In the genomic region with DNA sequence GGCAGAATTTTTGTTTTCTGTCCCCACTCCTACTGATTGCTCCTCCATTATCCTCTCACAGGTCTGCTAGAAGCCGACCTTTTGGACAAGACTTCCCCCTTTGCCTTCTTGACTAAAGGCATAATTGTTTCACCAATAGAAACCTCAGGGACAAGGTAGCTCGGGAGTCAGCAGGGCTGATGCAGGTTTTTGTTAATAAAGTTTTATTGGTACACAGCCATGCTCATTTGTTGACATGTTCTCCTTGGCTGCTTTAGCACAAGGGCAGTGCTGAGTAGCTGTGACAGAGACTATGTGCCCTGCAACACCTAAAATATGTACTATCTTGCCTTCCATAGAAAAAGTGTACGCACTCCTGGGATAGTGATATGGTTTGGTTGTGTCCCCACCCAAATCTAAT, we compare ENCODE assay signal across 38 cellular contexts.
"Had no signal": no experiment of that assay in that cellular context is flagged by ENCODE, and none has a peak within 500 bp of the region (broad histone marks: within the 10 kb centered on the region; RNA-seq: fewer than 3 reads in every experiment).

No MANE protein-coding gene starts in this region.

- H3K27me3 Mint-ChIP-seq: activated B cell treated with CpG ODN at 0.5 μM for 24 hours; activated CD4-positive, alpha-beta memory T cell treated with anti-CD3 and anti-CD28 coated beads for 36 hours; activated CD4-positive, alpha-beta T cell treated with anti-CD3 and anti-CD28 coated beads, Interleukin-2, amount 10 ng/mL, durations not matched to agents 24 days and 14 days; activated CD8-positive, alpha-beta T cell treated with anti-CD3 and anti-CD28 coated beads for 36 hours; activated naive CD8-positive, alpha-beta T cell treated with anti-CD3 and anti-CD28 coated beads for 36 hours; activated T-helper 17 cell treated with anti-CD3 and anti-CD28 coated beads, Interleukin-2, amount 50 U/mL, for 72 hours; brain; central memory CD8-positive, alpha-beta T cell; T-cell had no signal

- DNase-seq: activated B cell treated with CpG ODN at 0.5 μM for 24 hours; activated CD4-positive, alpha-beta memory T cell treated with anti-CD3 and anti-CD28 coated beads for 36 hours; activated CD4-positive, alpha-beta T cell treated with anti-CD3 and anti-CD28 coated beads for 4 hours; activated CD4-positive, alpha-beta T cell treated with anti-CD3 and anti-CD28 coated beads, Interleukin-2, amount 10 ng/mL, durations not matched to agents 24 days and 14 days; activated CD4-positive, alpha-beta T cell treated with anti-CD3 and anti-CD28 coated beads, Interleukin-2, amount 50 U/mL, for 1 hour; activated CD4-positive, alpha-beta T cell treated with anti-CD3 and anti-CD28 coated beads, Interleukin-2, amount 50 U/mL, for 4 hours; activated CD4-positive, CD25-positive, alpha-beta regulatory T cell treated with anti-CD3 and anti-CD28 coated beads, Interleukin-2, amount 50 U/mL, for 72 hours; activated CD8-positive, alpha-beta memory T cell treated with anti-CD3 and anti-CD28 coated beads, Interleukin-2, amount 50 U/mL, for 4 hours; activated CD8-positive, alpha-beta T cell treated with anti-CD3 and anti-CD28 coated beads for 36 hours; activated effector memory CD4-positive, alpha-beta T cell treated with anti-CD3 and anti-CD28 coated beads, Interleukin-2, amount 50 U/mL, for 16 hours; activated gamma-delta T cell treated with Interleukin-2 at 50 U/mL for 16 hours; activated naive CD4-positive, alpha-beta T cell; activated naive CD4-positive, alpha-beta T cell treated with anti-CD3 and anti-CD28 coated beads for 36 hours; activated naive CD4-positive, alpha-beta T cell treated with anti-CD3 and anti-CD28 coated beads, Interleukin-2, amount 50 U/mL, for 16 hours; activated naive CD8-positive, alpha-beta T cell treated with anti-CD3 and anti-CD28 coated beads for 36 hours; activated T-cell treated with anti-CD3 and anti-CD28 coated beads for 4 hours; activated T-cell treated with anti-CD3 and anti-CD28 coated beads, Interleukin-2, amount 50 U/mL, for 1 hour; activated T-cell treated with anti-CD3 and anti-CD28 coated beads, Interleukin-2, amount 50 U/mL, for 4 hours; activated T-cell treated with anti-CD3 and anti-CD28 coated beads, Interleukin-2, amount 50 U/mL, for 72 hours; adrenal gland; amygdala; anterior cingulate cortex; caudate nucleus; cerebellar nuclear complex; T-cell; T-helper 2 cell; T-helper 9 cell had no signal

- H3K9me3 ChIP-seq: adrenal gland, ascending aorta had no signal

- H3K27ac Mint-ChIP-seq: activated B cell treated with CpG ODN at 0.5 μM for 24 hours; activated CD4-positive, alpha-beta memory T cell treated with anti-CD3 and anti-CD28 coated beads for 36 hours; activated CD4-positive, alpha-beta T cell treated with anti-CD3 and anti-CD28 coated beads, Interleukin-2, amount 10 ng/mL, durations not matched to agents 24 days and 14 days; activated CD8-positive, alpha-beta T cell treated with anti-CD3 and anti-CD28 coated beads for 36 hours; activated naive CD4-positive, alpha-beta T cell treated with anti-CD3 and anti-CD28 coated beads for 36 hours; activated naive CD4-positive, alpha-beta T cell treated with anti-CD3 and anti-CD28 coated beads, Interleukin-2, amount 50 U/mL, for 72 hours; activated naive CD8-positive, alpha-beta T cell treated with anti-CD3 and anti-CD28 coated beads for 36 hours; activated T-cell treated with anti-CD3 and anti-CD28 coated beads, Interleukin-2, amount 50 U/mL, for 72 hours; activated T-helper 1 cell treated with anti-CD3 and anti-CD28 coated beads, Interleukin-12 subunit alpha, Interleukin-12 subunit beta, Interleukin-2, Interleukin-4 antibody, amounts not matched to agents 30 ng/mL and 10 ng/mL and 1 ng/mL, durations not matched to agents 14 hours and 24 hours and 36 hours; activated T-helper 17 cell treated with anti-CD3 and anti-CD28 coated beads, Interleukin-2, amount 50 U/mL, for 72 hours; brain; T-cell; T-helper 2 cell treated with Interferon-gamma antibody and Interleukin-4, amounts not matched to agents 5 μg/mL and 100 μg/mL, for 36 hours had no signal

- H3K36me3 ChIP-seq: cardiac muscle cell had no signal

- H3K4me1 ChIP-seq: adrenal gland, ascending aorta had no signal

- H3K36me3 Mint-ChIP-seq: activated naive CD4-positive, alpha-beta T cell treated with anti-CD3 and anti-CD28 coated beads, Interleukin-2, amount 50 U/mL, for 72 hours had no signal

- H3K9me3 Mint-ChIP-seq: activated B cell treated with CpG ODN at 0.5 μM for 24 hours; activated CD4-positive, alpha-beta memory T cell treated with anti-CD3 and anti-CD28 coated beads for 36 hours; activated CD4-positive, alpha-beta T cell treated with anti-CD3 and anti-CD28 coated beads, Interleukin-2, amount 10 ng/mL, durations not matched to agents 24 days and 14 days; activated CD8-positive, alpha-beta T cell treated with anti-CD3 and anti-CD28 coated beads for 36 hours; activated naive CD4-positive, alpha-beta T cell treated with anti-CD3 and anti-CD28 coated beads for 36 hours; activated naive CD4-positive, alpha-beta T cell treated with anti-CD3 and anti-CD28 coated beads, Interleukin-2, amount 50 U/mL, for 72 hours; activated naive CD8-positive, alpha-beta T cell treated with anti-CD3 and anti-CD28 coated beads for 36 hours; activated T-cell treated with anti-CD3 and anti-CD28 coated beads, Interleukin-2, amount 50 U/mL, for 4 hours; activated T-cell treated with anti-CD3 and anti-CD28 coated beads, Interleukin-2, amount 50 U/mL, for 72 hours; activated T-helper 1 cell treated with anti-CD3 and anti-CD28 coated beads, Interleukin-12 subunit alpha, Interleukin-12 subunit beta, Interleukin-2, Interleukin-4 antibody, amounts not matched to agents 30 ng/mL and 10 ng/mL and 1 ng/mL, durations not matched to agents 14 hours and 24 hours and 36 hours; activated T-helper 17 cell treated with anti-CD3 and anti-CD28 coated beads, Interleukin-2, amount 50 U/mL, for 72 hours; brain; central memory CD8-positive, alpha-beta T cell; T-cell; T-helper 2 cell treated with Interferon-gamma antibody and Interleukin-4, amounts not matched to agents 5 μg/mL and 100 μg/mL, for 36 hours had no signal

- ATAC-seq: activated CD8-positive, alpha-beta T cell treated with anti-CD3 and anti-CD28 coated beads for 36 hours; activated naive CD4-positive, alpha-beta T cell treated with anti-CD3 and anti-CD28 coated beads, Interleukin-2, amount 50 U/mL, for 72 hours; activated T-cell treated with anti-CD3 and anti-CD28 coated beads, Interleukin-2, amount 50 U/mL, for 4 hours; activated T-cell treated with anti-CD3 and anti-CD28 coated beads, Interleukin-2, amount 50 U/mL, for 72 hours; activated T-helper 17 cell treated with anti-CD3 and anti-CD28 coated beads, Interleukin-2, amount 50 U/mL, for 72 hours; T-cell had no signal

- H3K4me3 Mint-ChIP-seq: activated B cell treated with CpG ODN at 0.5 μM for 24 hours; activated CD4-positive, alpha-beta memory T cell treated with anti-CD3 and anti-CD28 coated beads for 36 hours; activated CD4-positive, alpha-beta T cell treated with anti-CD3 and anti-CD28 coated beads, Interleukin-2, amount 10 ng/mL, durations not matched to agents 24 days and 14 days; activated CD8-positive, alpha-beta T cell treated with anti-CD3 and anti-CD28 coated beads for 36 hours; activated naive CD4-positive, alpha-beta T cell treated with anti-CD3 and anti-CD28 coated beads for 36 hours; activated naive CD8-positive, alpha-beta T cell treated with anti-CD3 and anti-CD28 coated beads for 36 hours; activated T-cell treated with anti-CD3 and anti-CD28 coated beads, Interleukin-2, amount 50 U/mL, for 4 hours; activated T-cell treated with anti-CD3 and anti-CD28 coated beads, Interleukin-2, amount 50 U/mL, for 72 hours; activated T-helper 1 cell treated with anti-CD3 and anti-CD28 coated beads, Interleukin-12 subunit alpha, Interleukin-12 subunit beta, Interleukin-2, Interleukin-4 antibody, amounts not matched to agents 30 ng/mL and 10 ng/mL and 1 ng/mL, durations not matched to agents 14 hours and 24 hours and 36 hours; activated T-helper 17 cell treated with anti-CD3 and anti-CD28 coated beads, Interleukin-2, amount 50 U/mL, for 72 hours; brain; central memory CD8-positive, alpha-beta T cell; T-cell; T-helper 2 cell treated with Interferon-gamma antibody and Interleukin-4, amounts not matched to agents 5 μg/mL and 100 μg/mL, for 36 hours had no signal

- H3K27me3 ChIP-seq: adrenal gland, ascending aorta, cardiac muscle cell had no signal

- H3K4me3 ChIP-seq: adrenal gland, ascending aorta, cardiac muscle cell had no signal

- H3K27ac ChIP-seq: adrenal gland, ascending aorta, cardiac muscle cell, VCaP had no signal

- H3K4me1 Mint-ChIP-seq: activated B cell treated with CpG ODN at 0.5 μM for 24 hours; activated naive CD8-positive, alpha-beta T cell treated with anti-CD3 and anti-CD28 coated beads for 36 hours; central memory CD8-positive, alpha-beta T cell had no signal

- FAIRE-seq: bronchial epithelial cell, TTC549 had no signal
